Comparison of ENCODE assay signal across 8 cellular contexts in the genomic region with DNA sequence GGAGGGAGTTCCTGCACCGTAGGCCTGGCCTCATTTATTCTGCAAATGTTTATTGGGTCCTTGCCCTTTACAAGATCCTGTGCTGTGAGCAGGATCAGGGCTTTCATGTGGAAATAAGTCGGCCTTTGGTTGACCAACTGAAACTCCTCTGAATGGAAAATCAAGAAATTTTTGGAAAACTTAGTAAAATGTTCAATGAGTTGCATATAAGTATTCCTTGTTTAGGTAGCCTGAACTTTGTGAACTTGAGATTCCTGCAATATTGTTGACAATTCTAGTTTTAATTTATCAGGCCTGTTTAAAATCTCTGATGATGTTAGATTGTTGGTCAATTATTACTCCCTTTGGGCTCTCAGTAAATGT. TPM values are rescaled to one million over a fixed set of nuclear protein-coding genes. Genes with fewer than 3 reads are reported as not detected.
DNase-seq lines count a peak whose midpoint lies in the region; ATAC-seq, FAIRE-seq and TF ChIP-seq lines count a peak whose summit lies in the region.

No MANE protein-coding gene starts in this region.

- FAIRE-seq in kidney (lab: Jason Lieb, UNC) (no peak), RCC 7860 (lab: Jason Lieb, UNC) (no peak)

- peak overlapping the region; percentile 93 for H3K27ac Mint-ChIP-seq in activated naive CD8-positive, alpha-beta T cell treated with anti-CD3 and anti-CD28 coated beads, Interleukin-2, amount 50 U/mL, for 24 hours

- peaks cover 57% of the 10 kb centered on the region for H3K4me1 Mint-ChIP-seq in activated naive CD8-positive, alpha-beta T cell treated with anti-CD3 and anti-CD28 coated beads, Interleukin-2, amount 50 U/mL, for 24 hours

- H3K36me3 Mint-ChIP-seq in activated naive CD8-positive, alpha-beta T cell treated with anti-CD3 and anti-CD28 coated beads, Interleukin-2, amount 50 U/mL, for 24 hours (ENCODE audit: low read depth), result peaks cover 52% of the 10 kb centered on the region

- peaks cover 48% of the 10 kb centered on the region for H3K36me3 ChIP-seq in HUES64 (ENCODE audit: insufficient read depth, low read length)
- H3K36me3 ChIP-seq in kidney (ENCODE audit: control insufficient read depth in 1 of 2, insufficient read depth in 2 of 2, low read length in 2 of 2), result peaks cover 13 to 16% of the 10 kb centered on the region in 2 donors
- H3K36me3 ChIP-seq in stomach, result peaks cover 10 to 28% (median 22%) of the 10 kb centered on the region in 4 donors

- DNase-seq in activated naive CD8-positive, alpha-beta T cell treated with anti-CD3 and anti-CD28 coated beads, Interleukin-2, amount 50 U/mL, for 24 hours, result no peak
- DNase-seq in kidney (no peak), stomach (no peak), RCC 7860 (ENCODE audit: low spot score) (no peak), NCI-H2081 (lab: John Stamatoyannopoulos, UW) (no peak), NOMO-1 treated with dmso at 0.1 percent for 144 hours (lab: John Stamatoyannopoulos, UW; ENCODE audit: unreplicated experiment) (no peak), HK-2 (ENCODE audit: unreplicated experiment) (no peak)

- H3K4me3 ChIP-seq in HUES64 (ENCODE audit: low read length), result peak overlapping the region; percentile 100
- peak overlapping the region; percentile 70 to 94 for H3K4me3 ChIP-seq in kidney (ENCODE audit: low read length in 2 of 2)
- H3K4me3 ChIP-seq in stomach, result peak overlapping the region; percentile 76 to 97 (median 90)

- TF ChIP-seq POLR2A in stomach (IDR thresholded peaks at IDR 0.05), result no peak

- no peaks in the 10 kb centered on the region for H3K27me3 Mint-ChIP-seq in activated naive CD8-positive, alpha-beta T cell treated with anti-CD3 and anti-CD28 coated beads, Interleukin-2, amount 50 U/mL, for 24 hours

- TF ChIP-seq EP300 in stomach (IDR thresholded peaks at IDR 0.05), result no peak

- H3K9ac ChIP-seq in HUES64 (ENCODE audit: low read depth, low read length) (peak overlapping the region; percentile 96), kidney (ENCODE audit: low read length in 2 of 2) (peak overlapping the region; percentile 35 to 85)

- H3K9me3 ChIP-seq in HUES64 (ENCODE audit: insufficient read depth, low read depth, low read length), result no peaks in the 10 kb centered on the region
- no peaks in the 10 kb centered on the region for H3K9me3 ChIP-seq in kidney (ENCODE audit: control insufficient read depth in 1 of 2, low read length in 2 of 2)
- no peaks in the 10 kb centered on the region for H3K9me3 ChIP-seq in stomach

- no peak for ATAC-seq in activated naive CD8-positive, alpha-beta T cell treated with anti-CD3 and anti-CD28 coated beads, Interleukin-2, amount 50 U/mL, for 24 hours

- H3K27ac ChIP-seq in HUES64 (ENCODE audit: low read depth, low read length) (peak overlapping the region; percentile 59; the same call in 1 of the 2 replicates), kidney (ENCODE audit: low read depth in 2 of 2, low read length in 2 of 2) (peak overlapping the region; percentile 85 to 89), stomach (peak overlapping the region; percentile 91 to 99 (median 99))

- 4% methylated on average over 2 of the region's 2 CpGs for WGBS in HUES64
- 0% methylated on average over 2 of the region's 2 CpGs for WGBS in stomach, 5 donors

- H3K4me3 Mint-ChIP-seq in activated naive CD8-positive, alpha-beta T cell treated with anti-CD3 and anti-CD28 coated beads, Interleukin-2, amount 50 U/mL, for 24 hours, result peak overlapping the region; percentile 95

- intact Hi-C loops in kidney (cut with DNase I) (no loop called here), stomach (cut with DNase I; ENCODE audit: low total_unique reads) (no loop called here)

- TF ChIP-seq CTCF in kidney (IDR thresholded peaks at IDR 0.05; ENCODE audit: borderline replicate concordance, extremely low read depth, insufficient read depth) (no peak), stomach (IDR thresholded peaks at IDR 0.05) (no peak)

- H3K27me3 ChIP-seq in HUES64 (ENCODE audit: insufficient read depth, low read length) (no peaks in the 10 kb centered on the region), stomach (no peaks in the 10 kb centered on the region)

- peaks cover 2% of the 10 kb centered on the region; the same call in 1 of the 2 replicates for H3K4me1 ChIP-seq in HUES64 (ENCODE audit: insufficient read depth, low read length)
- peaks cover 5 to 7% of the 10 kb centered on the region in 2 donors for H3K4me1 ChIP-seq in kidney (ENCODE audit: control insufficient read depth in 1 of 2, insufficient read depth in 1 of 2, low read depth in 1 of 2, low read length in 2 of 2)
- peaks cover 33 to 65% (median 54%) of the 10 kb centered on the region in 4 donors for H3K4me1 ChIP-seq in stomach

- H3K9me3 Mint-ChIP-seq in activated naive CD8-positive, alpha-beta T cell treated with anti-CD3 and anti-CD28 coated beads, Interleukin-2, amount 50 U/mL, for 24 hours, result no peaks in the 10 kb centered on the region

RNA-seq across cellular contexts. Expression of gene MAML1, which starts 1.1 kb away (rescaled TPM):
- polyA plus RNA-seq in HUES64 (2013, experiment 1 of 2), result 35.2 TPM
- polyA plus RNA-seq in HUES64 (2013, experiment 2 of 2), result 32.1 TPM
- total RNA-seq in kidney, result 26.8 TPM
- 5.3 TPM for polyA plus RNA-seq in kidney (ENCODE audit: insufficient read depth, low read depth, low replicate concordance)
- total RNA-seq in stomach, result 10 to 100 TPM; 11.1 to 26.8 (median 16.0) TPM
- polyA plus RNA-seq in stomach, result 1 to 10 TPM; 5.8 to 7.4 (median 6.1) TPM

RNA-seq across cellular contexts. Expression of gene CANX, which starts 35.0 kb away (rescaled TPM):
- 262 TPM for polyA plus RNA-seq in HUES64 (2013, experiment 1 of 2)
- 242 TPM for polyA plus RNA-seq in HUES64 (2013, experiment 2 of 2)
- total RNA-seq in kidney (824 TPM), stomach (100 to 1,000 TPM; 142 to 638 (median 342) TPM)
- polyA plus RNA-seq in kidney (ENCODE audit: insufficient read depth, low read depth, low replicate concordance) (208 TPM), stomach (100 to 1,000 TPM in 1 of 3 donors, 10 to 100 TPM in 2; 81.7 to 100 (median 86.4) TPM)

RNA-seq across cellular contexts. Expression of gene CBY3, which starts 52.9 kb away (rescaled TPM):
- 0.65 TPM for polyA plus RNA-seq in HUES64 (2013, experiment 1 of 2)
- polyA plus RNA-seq in HUES64 (2013, experiment 2 of 2), result 0.57 TPM
- not detected for total RNA-seq in kidney
- not detected for polyA plus RNA-seq in kidney (ENCODE audit: insufficient read depth, low read depth, low replicate concordance)
- total RNA-seq in stomach, result not detected
- under 1 TPM in 1 of 3 donors, not detected in 2; 0.15 TPM for polyA plus RNA-seq in stomach
